8 cellular contexts compared by ENCODE assay signal in genomic region chr17:28726912-28727726, GRCh38. TPM values are rescaled to one million over a fixed set of nuclear protein-coding genes. Genes with fewer than 3 reads are reported as not detected.
DNase-seq lines count a peak whose midpoint lies in the region; ATAC-seq and TF ChIP-seq lines count a peak whose summit lies in the region.

No MANE protein-coding gene starts in this region.

- H3K27me3 ChIP-seq in hepatocyte, result no peaks in the 10 kb centered on the region

- ATAC-seq in HG02885 (IDR thresholded peaks at IDR 0.05; ENCODE audit: poor library complexity, unreplicated experiment), result peak; percentile 54
- ATAC-seq in GM19351 (IDR thresholded peaks at IDR 0.05; ENCODE audit: unreplicated experiment), result no peak

- TF ChIP-seq CTCF in GM13977 (IDR thresholded peaks at IDR 0.05; ENCODE audit: extremely low read depth, insufficient read depth, missing control alignments) (peak; percentile 99), hepatocyte (IDR thresholded peaks at IDR 0.05; ENCODE audit: poor library complexity) (peak; percentile 99), retinal pigment epithelial cell (conservative IDR thresholded peaks at IDR 0.05; ENCODE audit: low read depth, low read length) (peak; percentile 97)

- H3K36me3 ChIP-seq in hepatocyte (replicated peaks; ENCODE audit: insufficient read depth, low read depth), result no peaks in the 10 kb centered on the region

- peak overlapping the region; percentile 94 for H3K27ac ChIP-seq in hepatocyte

- in situ Hi-C loops in GM13977 (cut with MboI; ENCODE audit: low pct_unique_long_range_greater_than_20kb, low sequenced_read_pairs, unreplicated experiment), result no loop called here

- H3K9me3 ChIP-seq in hepatocyte (ENCODE audit: low read depth), result no peaks in the 10 kb centered on the region

- WGBS in hepatocyte (ENCODE audit: low lambda C conversion rate, missing lambda C conversion rate), result 1% methylated on average over 33 of the region's 41 CpGs

- DNase-seq in GM13977 (ENCODE audit: low spot score) (peak; percentile 91), NCI-H187 treated with DMSO at 0.1 percent for 48 hours (lab: John Stamatoyannopoulos, UW) (peak; percentile 91), T-helper 9 cell (peak; percentile 88), astrocyte of the hippocampus (ENCODE audit: low read depth, low spot score) (peak; percentile 98), hepatocyte (ENCODE audit: low spot score) (peak; percentile 96), retinal pigment epithelial cell (ENCODE audit: low read depth) (peak; percentile 75)

- H2AFZ ChIP-seq in hepatocyte, result peak overlapping the region; percentile 61

- H3K4me2 ChIP-seq in hepatocyte, result peak overlapping the region; percentile 100

- no peaks in the 10 kb centered on the region for H3K9me2 ChIP-seq in hepatocyte (replicated peaks; ENCODE audit: insufficient read depth)

- H3K4me1 ChIP-seq in hepatocyte (ENCODE audit: insufficient read depth), result peaks cover 18% of the 10 kb centered on the region

- H3K4me3 ChIP-seq in hepatocyte (peak overlapping the region; percentile 69), retinal pigment epithelial cell (ENCODE audit: low read length) (peak overlapping the region; percentile 67)

- H4K20me1 ChIP-seq in hepatocyte (ENCODE audit: insufficient read depth, poor library complexity, severe bottlenecking), result peaks cover 14% of the 10 kb centered on the region

- H3K79me2 ChIP-seq in hepatocyte, result peaks cover 11% of the 10 kb centered on the region

RNA-seq across cellular contexts. Expression of gene TLCD1, which starts 1.1 kb away (rescaled TPM):
- total RNA-seq in hepatocyte, result 12.5 and 14.6 TPM in 2 replicates
- polyA plus RNA-seq in hepatocyte, result 23.4 and 26.6 TPM in 2 replicates

RNA-seq across cellular contexts. Expression of gene NEK8, which starts 1.5 kb away (rescaled TPM):
- total RNA-seq in hepatocyte, result 3.3 and 5.5 TPM in 2 replicates
- 8.1 and 9.7 TPM in 2 replicates for polyA plus RNA-seq in hepatocyte

RNA-seq across cellular contexts. Expression of gene RPL23A, which starts 7.3 kb away (rescaled TPM):
- 501 and 614 TPM in 2 replicates for total RNA-seq in hepatocyte
- polyA plus RNA-seq in hepatocyte, result 1,050 and 1,115 TPM in 2 replicates

RNA-seq across cellular contexts. Expression of gene RAB34, which starts 9.5 kb away (rescaled TPM):
- 160 and 184 TPM in 2 replicates for total RNA-seq in hepatocyte
- polyA plus RNA-seq in hepatocyte, result 180 and 185 TPM in 2 replicates

RNA-seq across cellular contexts. Expression of gene PROCA1, which starts 15.4 kb away (rescaled TPM):
- 3.9 and 4.4 TPM in 2 replicates for total RNA-seq in hepatocyte
- 1.1 and 1.8 TPM in 2 replicates for polyA plus RNA-seq in hepatocyte
